10 cellular contexts compared by ENCODE assay signal in the genomic region with DNA sequence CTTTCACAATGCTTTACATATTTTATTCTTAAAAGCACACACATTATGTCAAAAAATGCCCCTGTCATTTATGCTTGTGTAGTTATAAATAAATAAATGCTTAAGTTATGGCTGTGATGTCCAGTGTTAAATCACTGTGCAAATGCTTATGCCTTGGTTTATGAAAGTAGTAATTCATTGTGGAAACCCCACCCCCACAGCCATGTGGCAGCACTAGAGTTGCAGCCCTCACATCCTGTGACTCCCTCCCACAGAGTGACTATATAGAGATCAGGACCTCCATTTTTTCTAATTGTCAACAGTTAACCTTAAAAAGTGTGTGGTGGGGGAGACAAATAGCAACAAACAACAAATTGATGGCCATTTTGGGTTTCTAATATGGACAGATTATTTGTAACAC. TPM values are rescaled to one million over a fixed set of nuclear protein-coding genes. Genes with fewer than 3 reads are reported as not detected.
DNase-seq lines count a peak whose midpoint lies in the region; TF ChIP-seq lines count a peak whose summit lies in the region.
"Had no signal": no experiment of that assay in that cellular context is flagged by ENCODE, and none has a peak within 500 bp of the region (broad histone marks: within the 10 kb centered on the region; RNA-seq: fewer than 3 reads in every experiment).

No MANE protein-coding gene starts in this region.

- no peaks in the 10 kb centered on the region for H3K9me3 ChIP-seq in thyroid gland
- H3K9me3 ChIP-seq: MG63 had no signal

- intact Hi-C loops in thyroid gland (cut with DNase I), result no loop called here

- TF ChIP-seq POLR2A in thyroid gland (IDR thresholded peaks at IDR 0.05), result no peak

- H3K27ac ChIP-seq in thyroid gland, result no peak overlapping the region
- H3K27ac ChIP-seq: 22Rv1 had no signal

- H3K27me3 ChIP-seq in thyroid gland, result no peaks in the 10 kb centered on the region
- H3K27me3 ChIP-seq: MG63 had no signal

- no peak for TF ChIP-seq CTCF in thyroid gland (IDR thresholded peaks at IDR 0.05)

- H3K4me1 ChIP-seq in thyroid gland, result no peaks in the 10 kb centered on the region

- no peak overlapping the region for H3K4me3 ChIP-seq in thyroid gland (replicated peaks in 1 of 3)
- H3K4me3 ChIP-seq: MG63 had no signal

- DNase-seq in DMS53 (lab: John Stamatoyannopoulos, UW) (peak; percentile 14), DMS53 treated with DMSO at 0.1 percent for 48 hours (lab: John Stamatoyannopoulos, UW; ENCODE audit: unreplicated experiment) (no peak), HCEC 1CT (no peak), thyroid gland (no peak), globus pallidus (ENCODE audit: low spot score) (no peak)
- DNase-seq in activated CD4-positive, CD25-positive, alpha-beta regulatory T cell (lab: John Stamatoyannopoulos, UW), result peak; percentile 27 to 55 (median 32)
- peak; percentile 73 for DNase-seq in central memory CD4-positive, alpha-beta T cell
- peak; percentile 64 for DNase-seq in stimulated activated naive CD4-positive, alpha-beta T cell treated with Interleukin-2 at 50 U/mL for 16 hours (lab: John Stamatoyannopoulos, UW)
- DNase-seq: MG63 had no signal

- no peaks in the 10 kb centered on the region for H3K36me3 ChIP-seq in thyroid gland
- H3K36me3 ChIP-seq: MG63 had no signal

RNA-seq across cellular contexts. Expression of gene SKAP1, which starts 2.4 kb away (rescaled TPM):
- total RNA-seq in thyroid gland, result 1 to 10 TPM in 2 of 4 donors, under 1 TPM in 2; 0.33 to 2.1 (median 1.0) TPM

Comparison
In these comparisons a context has a peak if more than half of its experiments do, and no peak if none do; other contexts are left out.
1. DNase-seq: peak in DMS53 (single experiment), activated CD4-positive, CD25-positive, alpha-beta regulatory T cell (4 of 4), central memory CD4-positive, alpha-beta T cell (single experiment) and stimulated activated naive CD4-positive, alpha-beta T cell treated with Interleukin-2 at 50 U/mL for 16 hours (single experiment); none in DMS53 treated with DMSO at 0.1 percent for 48 hours (single experiment), HCEC 1CT (single experiment), thyroid gland (0 of 2) and globus pallidus (single experiment).